Comparison of ENCODE assay signal across 24 cellular contexts in genomic region chr7:112152186-112152585, GRCh38.
"Had no signal": no experiment of that assay in that cellular context is flagged by ENCODE, and none has a peak within 500 bp of the region (broad histone marks: within the 10 kb centered on the region; RNA-seq: fewer than 3 reads in every experiment).

No MANE protein-coding gene starts in this region.

- H3K27ac ChIP-seq: cardiac muscle cell, heart left ventricle, pancreas, psoas muscle, right atrium auricular region, spleen, upper lobe of left lung had no signal

- H3K4me3 ChIP-seq: cardiac muscle cell, heart left ventricle, mucosa of descending colon, pancreas, psoas muscle, right atrium auricular region, spleen, upper lobe of left lung had no signal

- DNase-seq: activated CD4-positive, alpha-beta T cell treated with anti-CD3 and anti-CD28 coated beads, Interleukin-2, amount 50 U/mL, for 4 hours; activated CD8-positive, alpha-beta memory T cell treated with anti-CD3 and anti-CD28 coated beads, Interleukin-2, amount 50 U/mL, for 48 hours; activated naive CD4-positive, alpha-beta T cell treated with Interleukin-2 at 50 U/mL for 16 hours; activated naive CD8-positive, alpha-beta T cell treated with anti-CD3 and anti-CD28 coated beads for 36 hours; activated T-cell treated with anti-CD3 and anti-CD28 coated beads, Interleukin-2, amount 50 U/mL, for 4 hours; amygdala; effector CD8-positive, alpha-beta T cell; erythroblast; heart left ventricle; islet precursor cell; left colon; mesenchymal stem cell; mucosa of descending colon; nephron progenitor cell; pancreas; psoas muscle; spleen; stimulated activated CD4-positive, alpha-beta T cell treated with anti-CD3 and anti-CD28 coated beads, Interleukin-4, amount 100 ng/mL, for 1 hour; stimulated activated naive CD4-positive, alpha-beta T cell; T-helper 1 cell; T-helper 9 cell; upper lobe of left lung had no signal

- ATAC-seq: activated T-cell treated with anti-CD3 and anti-CD28 coated beads, Interleukin-2, amount 50 U/mL, for 4 hours; heart left ventricle; left colon; mucosa of descending colon; pancreas; psoas muscle had no signal
